ENCODE assay signal across 8 cellular contexts in genomic region chr4:113952452-113953029, GRCh38. TPM values are rescaled to one million over a fixed set of nuclear protein-coding genes. Genes with fewer than 3 reads are reported as not detected.
DNase-seq lines count a peak whose midpoint lies in the region; ATAC-seq and TF ChIP-seq lines count a peak whose summit lies in the region.

No MANE protein-coding gene starts in this region.

- peak; percentile 83 for ATAC-seq in activated CD4-positive, alpha-beta T cell treated with anti-CD3 and anti-CD28 coated beads for 36 hours
- peak; percentile 88 for ATAC-seq in GM21423 (IDR thresholded peaks at IDR 0.05; ENCODE audit: unreplicated experiment)
- ATAC-seq in HG03565 (IDR thresholded peaks at IDR 0.05; ENCODE audit: unreplicated experiment): peak; percentile 93
- ATAC-seq in PC-3: peak; percentile 81

- H4K20me1 ChIP-seq in PC-3 (ENCODE audit: low read length): no peaks in the 10 kb centered on the region

- no peaks in the 10 kb centered on the region; the same call in 1 of the 2 replicates for H3K36me3 ChIP-seq in PC-3 (ENCODE audit: low read depth, low read length)

- no peaks in the 10 kb centered on the region for H3K9me3 ChIP-seq in PC-3 (ENCODE audit: low read length)

- no peak overlapping the region for H3K4me3 ChIP-seq in PC-3 (ENCODE audit: low read length)

- no peak overlapping the region for H3K9ac ChIP-seq in PC-3 (ENCODE audit: low read length)

- CTCF ChIA-PET in activated CD4-positive, alpha-beta T cell treated with anti-CD3 and anti-CD28 coated beads for 36 hours (lab: Charles Lee): interaction anchor here (0.7 to 2.9 kb wide), 8 partner anchors 8 to 1518 kb away, joined by 3 to 15 read pairs (median 4); no protein-coding TSS in a partner anchor
- CTCF ChIA-PET in PC-3 (lab: Charles Lee): no interaction called here

- H3K4me3 Mint-ChIP-seq in activated CD4-positive, alpha-beta T cell treated with anti-CD3 and anti-CD28 coated beads for 36 hours: no peak overlapping the region
- no peak overlapping the region for H3K4me3 Mint-ChIP-seq in mesothelial cell of epicardium

- no peaks in the 10 kb centered on the region for H3K9me3 Mint-ChIP-seq in activated CD4-positive, alpha-beta T cell treated with anti-CD3 and anti-CD28 coated beads for 36 hours (ENCODE audit: low read depth)
- no peaks in the 10 kb centered on the region for H3K9me3 Mint-ChIP-seq in mesothelial cell of epicardium

- no peak overlapping the region for H2AFZ ChIP-seq in PC-3 (ENCODE audit: low read length)

- no peak overlapping the region for H3K27ac ChIP-seq in PC-3 (ENCODE audit: low read length)

- peaks cover 8% of the 10 kb centered on the region for H3K27me3 Mint-ChIP-seq in activated CD4-positive, alpha-beta T cell treated with anti-CD3 and anti-CD28 coated beads for 36 hours
- H3K27me3 Mint-ChIP-seq in mesothelial cell of epicardium (ENCODE audit: low read depth): no peaks in the 10 kb centered on the region

- no peaks in the 10 kb centered on the region for H3K9me2 ChIP-seq in PC-3 (replicated peaks; ENCODE audit: low read length)

- BruUV-seq in PC-3 (replicated peaks; lab: Mats Ljungman, UMichigan): no TSS peak

- POLR2A ChIA-PET in activated CD4-positive, alpha-beta T cell treated with anti-CD3 and anti-CD28 coated beads for 36 hours (lab: Charles Lee): interaction anchor here (0.7 kb wide), 1 partner anchor 10 kb away, joined by 5 read pairs; no protein-coding TSS in a partner anchor
- POLR2A ChIA-PET in PC-3 (lab: Charles Lee; ENCODE audit: unreplicated experiment): no interaction called here

- no peaks in the 10 kb centered on the region for H3K36me3 Mint-ChIP-seq in activated CD4-positive, alpha-beta T cell treated with anti-CD3 and anti-CD28 coated beads for 36 hours (ENCODE audit: low read depth)
- no peaks in the 10 kb centered on the region for H3K36me3 Mint-ChIP-seq in mesothelial cell of epicardium

- peaks cover 22% of the 10 kb centered on the region for H3K79me2 ChIP-seq in PC-3 (ENCODE audit: low read length)

- H3K4me2 ChIP-seq in PC-3 (ENCODE audit: low read length): no peak overlapping the region

- intact Hi-C loops in activated CD4-positive, alpha-beta T cell treated with anti-CD3 and anti-CD28 coated beads for 36 hours (cut with DNase I, micrococcal nuclease): loop anchor here (1.0 to 10.0 kb wide), 7 partner anchors 119 to 740 kb away; no protein-coding TSS in a partner anchor
- intact Hi-C loops in PC-3 (cut with micrococcal nuclease): loop anchor here (1.0 kb wide), 3 partner anchors 119 to 426 kb away; no protein-coding TSS in a partner anchor

- H3K4me1 Mint-ChIP-seq in activated CD4-positive, alpha-beta T cell treated with anti-CD3 and anti-CD28 coated beads for 36 hours: peaks cover 4% of the 10 kb centered on the region
- H3K4me1 Mint-ChIP-seq in mesothelial cell of epicardium: peaks cover 32% of the 10 kb centered on the region

- H3K27ac Mint-ChIP-seq in activated CD4-positive, alpha-beta T cell treated with anti-CD3 and anti-CD28 coated beads for 36 hours: no peak overlapping the region
- H3K27ac Mint-ChIP-seq in mesothelial cell of epicardium: no peak overlapping the region

- peak; percentile 30 for DNase-seq in activated CD4-positive, alpha-beta T cell treated with anti-CD3 and anti-CD28 coated beads for 36 hours
- no peak for DNase-seq in activated CD4-positive, alpha-beta T cell treated with anti-CD3 and anti-CD28 coated beads, Interleukin-2, amount 50 U/mL, for 4 hours
- DNase-seq in PC-3 (peak; percentile 74), dermis microvascular lymphatic vessel endothelial cell (ENCODE audit: low read depth in 2 of 2) (peak; percentile 66 to 80), mesothelial cell of epicardium (ENCODE audit: low spot score in 2 of 2, unreplicated experiment in 2 of 2) (no peak), 8988T (no peak)

- peaks cover 24% of the 10 kb centered on the region for H3K4me1 ChIP-seq in PC-3 (ENCODE audit: insufficient read depth, low read length)

- no peaks in the 10 kb centered on the region for H3K27me3 ChIP-seq in PC-3 (ENCODE audit: low read length)

- TF ChIP-seq CTCF in PC-3 (conservative IDR thresholded peaks at IDR 0.05; ENCODE audit: low read depth, low read length) (peak; percentile 87), mesothelial cell of epicardium (IDR thresholded peaks at IDR 0.05; ENCODE audit: unreplicated experiment) (peak; percentile 40)

- no peaks in the 10 kb centered on the region for H3F3A ChIP-seq in PC-3 (ENCODE audit: low read length, unreplicated experiment)

RNA-seq across cellular contexts. Expression of gene ARSJ, which starts 26.9 kb away (rescaled TPM):
- under 1 TPM in 1 of 2 experiments, not detected in 1; 0.05 TPM for total RNA-seq in activated CD4-positive, alpha-beta T cell treated with anti-CD3 and anti-CD28 coated beads for 36 hours
- total RNA-seq in PC-3 (2014; rRNA removed) (16.4 and 19.1 TPM in 2 replicates), dermis microvascular lymphatic vessel endothelial cell (15.3 and 15.4 TPM in 2 replicates), mesothelial cell of epicardium (3.1 to 3.8 TPM (median 3.3 TPM) in 3 replicates)

Comparison
In these comparisons a context has a peak if more than half of its experiments do, and no peak if none do; other contexts are left out.
1. DNase-seq: peak in activated CD4-positive, alpha-beta T cell treated with anti-CD3 and anti-CD28 coated beads for 36 hours (single experiment), PC-3 (single experiment) and dermis microvascular lymphatic vessel endothelial cell (2 of 2); none in activated CD4-positive, alpha-beta T cell treated with anti-CD3 and anti-CD28 coated beads, Interleukin-2, amount 50 U/mL, for 4 hours (0 of 2), mesothelial cell of epicardium (0 of 2) and 8988T (single experiment).
2. Peak in every context shown above with its lines, with median percentiles within 50 percentile points of each other: ATAC-seq.